Comparison of ENCODE assay signal across 11 cellular contexts in genomic region chr20:24470782-24471582, GRCh38. TPM values are rescaled to one million over a fixed set of nuclear protein-coding genes. Genes with fewer than 3 reads are reported as not detected.
DNase-seq lines count a peak whose midpoint lies in the region; ATAC-seq and TF ChIP-seq lines count a peak whose summit lies in the region.
"Had no signal": no experiment of that assay in that cellular context is flagged by ENCODE, and none has a peak within 500 bp of the region (broad histone marks: within the 10 kb centered on the region; RNA-seq: fewer than 3 reads in every experiment).

No MANE protein-coding gene starts in this region.

- no peak for DNase-seq in astrocyte of the cerebellum (ENCODE audit: low read depth)
- DNase-seq in smooth muscle cell (lab: John Stamatoyannopoulos, UW; ENCODE audit: unreplicated experiment) = no peak
- DNase-seq in OCI-M2 (lab: John Stamatoyannopoulos, UW; ENCODE audit: unreplicated experiment) = no peak
- DNase-seq in NCI-H510A treated with DMSO at 0.1 percent for 48 hours (lab: John Stamatoyannopoulos, UW) = no peak
- DNase-seq in GM20000 (ENCODE audit: low spot score) = no peak
- DNase-seq: activated CD8-positive, alpha-beta memory T cell treated with anti-CD3 and anti-CD28 coated beads, Interleukin-2, amount 10 ng/mL, durations not matched to agents 7 days and 5 days; stimulated activated CD4-positive, alpha-beta T cell treated with anti-CD3 and anti-CD28 coated beads, Interleukin-1b, Interleukin-23, amount 100 ng/mL, for 48 hours had no signal

- 1% methylated on average over 54 of the region's 56 CpGs for WGBS in smooth muscle cell (ENCODE audit: low lambda C conversion rate)

- no peak for ATAC-seq in GM19328 (IDR thresholded peaks at IDR 0.05; ENCODE audit: unreplicated experiment)
- ATAC-seq: activated CD8-positive, alpha-beta memory T cell treated with anti-CD3 and anti-CD28 coated beads, Interleukin-2, amount 10 ng/mL, durations not matched to agents 7 days and 5 days; GM12878 had no signal

- H2AFZ ChIP-seq in smooth muscle cell (ENCODE audit: low read depth) = peak overlapping the region; percentile 52

- H4K20me1 ChIP-seq in smooth muscle cell (ENCODE audit: low read depth) = no peaks in the 10 kb centered on the region

- no peaks in the 10 kb centered on the region for H3K79me2 ChIP-seq in smooth muscle cell (ENCODE audit: low read depth)

- no peaks in the 10 kb centered on the region for H3F3A ChIP-seq in smooth muscle cell (ENCODE audit: low read depth)

- H3K4me2 ChIP-seq in smooth muscle cell = peak overlapping the region; percentile 93

- peak overlapping the region; percentile 79 for H3K4me3 ChIP-seq in HUES48 (ENCODE audit: low read depth, low read length)
- peak overlapping the region; percentile 56 for H3K4me3 ChIP-seq in astrocyte of the cerebellum (ENCODE audit: low read depth, low read length)
- H3K4me3 ChIP-seq in iPS-20b (ENCODE audit: low read length) = peak overlapping the region; percentile 76
- peak overlapping the region; percentile 60 for H3K4me3 ChIP-seq in smooth muscle cell
- H3K4me3 ChIP-seq: GM12878 had no signal

- in situ Hi-C loops in astrocyte of the cerebellum (cut with HindIII; ENCODE audit: low sequenced_read_pairs) = loop anchor here (5.0 kb wide), 1 partner anchor 64 kb away; no protein-coding TSS in a partner anchor

- H3K27ac ChIP-seq in HUES48 (ENCODE audit: low read depth, low read length) (no peak overlapping the region), iPS-20b (ENCODE audit: low read length) (no peak overlapping the region), smooth muscle cell (ENCODE audit: low read depth) (no peak overlapping the region)

- H3K4me1 ChIP-seq in HUES48 (ENCODE audit: control insufficient read depth, insufficient read depth, low read length) = peaks cover 28% of the 10 kb centered on the region
- H3K4me1 ChIP-seq in iPS-20b (ENCODE audit: insufficient read depth, low read length) = peaks cover 21% of the 10 kb centered on the region
- H3K4me1 ChIP-seq in smooth muscle cell (ENCODE audit: low read depth) = peaks cover 12% of the 10 kb centered on the region

- H3K9ac ChIP-seq in HUES48 (ENCODE audit: low read depth, low read length) (peak overlapping the region; percentile 16; the same call in 1 of the 2 replicates), iPS-20b (ENCODE audit: low read depth, low read length) (peak overlapping the region; percentile 72; the same call in 1 of the 2 replicates), smooth muscle cell (ENCODE audit: low read depth) (no peak overlapping the region)

- H3K27me3 ChIP-seq in HUES48 (ENCODE audit: control insufficient read depth, insufficient read depth, low read length) (peaks cover 77% of the 10 kb centered on the region), iPS-20b (ENCODE audit: insufficient read depth, low read length) (peaks cover 78% of the 10 kb centered on the region), smooth muscle cell (ENCODE audit: low read depth) (peaks cover 59% of the 10 kb centered on the region)

- H3K9me3 ChIP-seq in HUES48 (ENCODE audit: control insufficient read depth, insufficient read depth, low read length) (no peaks in the 10 kb centered on the region), iPS-20b (ENCODE audit: insufficient read depth, low read depth, low read length) (no peaks in the 10 kb centered on the region), smooth muscle cell (replicated peaks; ENCODE audit: low read depth) (no peaks in the 10 kb centered on the region)

- H3K36me3 ChIP-seq in HUES48 (ENCODE audit: control insufficient read depth, insufficient read depth, low read length) (no peaks in the 10 kb centered on the region), iPS-20b (ENCODE audit: insufficient read depth, low read depth, low read length) (no peaks in the 10 kb centered on the region), smooth muscle cell (ENCODE audit: low read depth) (no peaks in the 10 kb centered on the region)

- TF ChIP-seq CTCF in astrocyte of the cerebellum (IDR thresholded peaks at IDR 0.05; ENCODE audit: low read depth, low read length, missing control alignments) (no peak), smooth muscle cell (IDR thresholded peaks at IDR 0.05; ENCODE audit: borderline replicate concordance, insufficient read depth, poor library complexity, severe bottlenecking) (no peak), GM20000 (IDR thresholded peaks at IDR 0.05; ENCODE audit: extremely low read depth, missing control alignments) (no peak)

RNA-seq across cellular contexts. Expression of gene SYNDIG1, which starts 1.6 kb away (rescaled TPM):
- 1.6 and 1.8 TPM in 2 replicates for total RNA-seq in smooth muscle cell
- polyA plus RNA-seq in smooth muscle cell = 2.2 and 3.2 TPM in 2 replicates
- total RNA-seq: activated CD8-positive, alpha-beta memory T cell treated with anti-CD3 and anti-CD28 coated beads, Interleukin-2, amount 10 ng/mL, durations not matched to agents 7 days and 5 days; GM12878 had no signal
- polyA plus RNA-seq: GM12878 had no signal
